1 cellular context compared by ENCODE assay signal in genomic region chr9:128073260-128073886, GRCh38.
TF ChIP-seq lines count a peak whose summit lies in the region.

No MANE protein-coding gene starts in this region.

TF ChIP-seq in IMR-90, 13 proteins besides CTCF, POLR2A, EP300 and RAD21:
- TF ChIP-seq BHLHE40 (IDR thresholded peaks at IDR 0.05; ENCODE audit: low read depth, low read length) (no peak), FOS (IDR thresholded peaks at IDR 0.05; ENCODE audit: low read depth, low read length) (no peak), CEBPB (IDR thresholded peaks at IDR 0.05; ENCODE audit: low read depth, low read length) (peak; percentile 89), RCOR1 (IDR thresholded peaks at IDR 0.05; ENCODE audit: insufficient replicate concordance, low read length) (no peak)
- TF ChIP-seq, protein P1, sequence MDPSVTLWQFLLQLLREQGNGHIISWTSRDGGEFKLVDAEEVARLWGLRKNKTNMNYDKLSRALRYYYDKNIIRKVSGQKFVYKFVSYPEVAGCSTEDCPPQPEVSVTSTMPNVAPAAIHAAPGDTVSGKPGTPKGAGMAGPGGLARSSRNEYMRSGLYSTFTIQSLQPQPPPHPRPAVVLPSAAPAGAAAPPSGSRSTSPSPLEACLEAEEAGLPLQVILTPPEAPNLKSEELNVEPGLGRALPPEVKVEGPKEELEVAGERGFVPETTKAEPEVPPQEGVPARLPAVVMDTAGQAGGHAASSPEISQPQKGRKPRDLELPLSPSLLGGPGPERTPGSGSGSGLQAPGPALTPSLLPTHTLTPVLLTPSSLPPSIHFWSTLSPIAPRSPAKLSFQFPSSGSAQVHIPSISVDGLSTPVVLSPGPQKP (IDR thresholded peaks at IDR 0.05; ENCODE audit: borderline replicate concordance, low read depth, low read length): no peak
